ENCODE assay signal across 2 cellular contexts in the genomic region with DNA sequence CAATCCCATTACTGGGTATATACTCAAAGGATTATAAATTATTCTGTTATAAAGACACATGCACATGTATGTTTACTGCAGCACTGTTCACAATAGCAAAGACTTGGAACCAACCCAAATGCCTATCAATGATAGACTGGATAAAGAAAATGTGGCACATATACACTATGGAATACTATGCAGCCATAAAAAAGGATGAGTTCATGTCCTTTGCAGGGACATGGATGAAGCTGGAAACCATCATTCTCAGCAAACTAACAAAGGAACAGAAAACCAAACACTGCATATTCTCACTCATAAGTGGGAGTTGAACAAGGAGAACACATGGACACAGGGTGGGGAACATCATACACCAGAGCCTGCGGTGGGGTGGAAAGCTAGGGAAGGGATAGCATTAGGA.
DNase-seq lines count a peak whose midpoint lies in the region; ATAC-seq, FAIRE-seq and TF ChIP-seq lines count a peak whose summit lies in the region.
"Not testable (repeated sequence)": the region's sequence is repeated elsewhere in the genome, so short reads cannot be mapped to it uniquely, and the experiment has no call there.

No MANE protein-coding gene starts in this region.

- POLR2A ChIA-PET in HEK293 (lab: Yijun Ruan, JAX); K562 (lab: Yijun Ruan, JAX): not testable (repeated sequence)

- H3K4me3 ChIP-seq in HEK293 (ENCODE audit: low read depth, low read length); K562: not testable (repeated sequence)

- 4% methylated on average over 1 of the region's 1 CpG for WGBS in K562 (ENCODE audit: insufficient coverage, low coverage, missing lambda C conversion rate)

- not testable (repeated sequence) for H3K9ac ChIP-seq in K562 (ENCODE audit: insufficient read depth in 1 of 2, low read depth in 2 of 2, low read length in 2 of 2)

- not testable (repeated sequence) for H3K79me2 ChIP-seq in K562 (ENCODE audit: control insufficient read depth, insufficient read depth, low read length)

- not testable (repeated sequence) for H3K9me1 ChIP-seq in K562 (ENCODE audit: control insufficient read depth, insufficient read depth, low read length)

- H3K27me3 ChIP-seq in K562 (ENCODE audit: control insufficient read depth in 2 of 2, insufficient read depth in 2 of 2, low read length in 2 of 2): peaks cover 45 to 55% of the 10 kb centered on the region in 2 experiments; a peak in 4 of 5 replicates

- DNase-seq in K562 (ENCODE audit: extremely low read depth in 1 of 4, low spot score in 3 of 4): not testable (repeated sequence)

- TF ChIP-seq RAD21 in K562 (CRISPR knock-in tag; conservative IDR thresholded peaks at IDR 0.05 in 1 of 2, IDR thresholded peaks at IDR 0.05 in 1 of 2): not testable (repeated sequence)

- H2AFZ ChIP-seq in K562 (ENCODE audit: low read depth, low read length): not testable (repeated sequence)

- H4K20me1 ChIP-seq in K562 (replicated peaks; ENCODE audit: control insufficient read depth, insufficient read depth, low read length): not testable (repeated sequence)

- intact Hi-C loops in K562 (cut with micrococcal nuclease): not testable (repeated sequence)

- ATAC-seq in K562: not testable (repeated sequence)

- in situ Hi-C loops in K562 (cut with MboI): not testable (repeated sequence)

- H3K4me1 ChIP-seq in HEK293 (ENCODE audit: control insufficient read depth, insufficient read depth, low read length); K562 (replicated peaks in 1 of 2; ENCODE audit: control insufficient read depth in 2 of 2, insufficient read depth in 2 of 2, low read length in 2 of 2): not testable (repeated sequence)

- not testable (repeated sequence) for H3K36me3 ChIP-seq in HEK293 (ENCODE audit: control insufficient read depth in 2 of 2, insufficient read depth in 1 of 2, low read length in 2 of 2); K562 (ENCODE audit: control insufficient read depth, insufficient read depth, low read length)

- TF ChIP-seq CTCF in HEK293 (tag by site-specific recombination; IDR thresholded peaks at IDR 0.05); K562 (IDR thresholded peaks at IDR 0.05 in 2 of 3, conservative IDR thresholded peaks at IDR 0.05 in 1 of 3; ENCODE audit: insufficient read depth in 2 of 3, low read depth in 1 of 3, low read length in 3 of 3): not testable (repeated sequence)

- not testable (repeated sequence) for TF ChIP-seq EP300 in K562 (IDR thresholded peaks at IDR 0.05; ENCODE audit: low read length)

- CTCF ChIA-PET in HEK293 (lab: Yijun Ruan, JAX); K562 (lab: Yijun Ruan, JAX; ENCODE audit: low intra/inter-chr PET ratio): not testable (repeated sequence)

- BruUV-seq in K562 (replicated peaks; lab: Mats Ljungman, UMichigan): not testable (repeated sequence)

- not testable (repeated sequence) for H3K27ac ChIP-seq in HEK293 (ENCODE audit: extremely low read depth, low read depth, low read length); K562 (ENCODE audit: extremely low read depth, low read depth, low read length)

- not testable (repeated sequence) for H3K9me3 ChIP-seq in HEK293 (ENCODE audit: control insufficient read depth, insufficient read depth, low read depth, low read length); K562 (replicated peaks; ENCODE audit: control insufficient read depth, insufficient read depth, low read depth, low read length)

- not testable (repeated sequence) for H3K4me2 ChIP-seq in K562 (ENCODE audit: insufficient read depth, low read length)

- not testable (repeated sequence) for FAIRE-seq in K562 (lab: Jason Lieb, UNC)

- TF ChIP-seq POLR2A in K562 (conservative IDR thresholded peaks at IDR 0.05): not testable (repeated sequence)

TF ChIP-seq in HEK293, 187 proteins besides CTCF, POLR2A, EP300 and RAD21:
- peak; percentile 93 for TF ChIP-seq ZNF146 (tag by site-specific recombination; IDR thresholded peaks at IDR 0.05)
- TF ChIP-seq, protein P1, sequence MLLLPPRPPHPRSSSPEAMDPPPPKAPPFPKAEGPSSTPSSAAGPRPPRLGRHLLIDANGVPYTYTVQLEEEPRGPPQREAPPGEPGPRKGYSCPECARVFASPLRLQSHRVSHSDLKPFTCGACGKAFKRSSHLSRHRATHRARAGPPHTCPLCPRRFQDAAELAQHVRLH (tag by site-specific recombination; IDR thresholded peaks at IDR 0.05): 0 out of 2 replicates have a peak, but pooled peaks have one; percentile 17

TF ChIP-seq in K562, 482 proteins besides CTCF, POLR2A, EP300 and RAD21:
- peak; percentile 46; the same call in 1 of the 2 replicates for TF ChIP-seq BCOR (IDR thresholded peaks at IDR 0.05)
- peak; percentile 61 for TF ChIP-seq ZNF146 (CRISPR knock-in tag; IDR thresholded peaks at IDR 0.05; ENCODE audit: unreplicated experiment)
